Comparison of ENCODE assay signal across 8 cellular contexts in the genomic region with DNA sequence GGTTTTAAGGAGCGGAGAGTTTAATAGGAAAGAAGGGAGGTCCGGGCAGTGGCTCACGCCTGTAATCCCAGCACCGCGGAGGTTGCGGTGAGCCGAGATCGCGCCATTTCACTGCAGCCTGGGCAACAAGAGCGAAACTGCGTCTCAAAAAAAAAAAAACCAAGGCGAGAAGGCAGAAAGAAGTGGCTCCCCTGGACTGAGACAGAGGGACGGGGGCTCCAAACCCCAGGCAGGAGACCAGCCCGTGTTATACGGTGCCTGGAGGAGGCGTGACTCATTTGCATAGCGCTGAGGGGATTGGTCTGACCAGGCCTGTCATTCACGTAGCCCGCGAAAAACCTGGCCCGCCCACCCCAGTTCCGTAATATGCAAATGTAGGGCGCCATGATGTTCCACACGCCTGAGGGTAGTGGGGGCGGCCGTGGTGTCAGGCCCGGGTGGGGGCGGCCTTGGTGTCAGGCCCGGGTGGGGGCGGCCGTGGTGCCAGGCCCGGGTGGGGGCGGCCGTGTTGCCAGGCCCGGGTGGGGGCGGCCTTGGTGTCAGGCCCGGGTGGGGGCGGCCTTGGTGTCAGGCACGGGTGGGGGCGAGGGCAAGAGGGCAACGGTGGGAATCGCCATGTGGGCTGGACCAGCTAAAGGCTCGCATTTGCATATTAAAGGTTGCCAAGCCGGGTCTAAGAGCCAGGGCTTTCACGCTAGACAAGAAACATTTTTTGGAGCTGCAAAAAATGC. TPM values are rescaled to one million over a fixed set of nuclear protein-coding genes. Genes with fewer than 3 reads are reported as not detected.
A peak's percentile ranks its signal among the peaks of the same experiment; 100 is the strongest.
DNase-seq lines count a peak whose midpoint lies in the region; ATAC-seq and TF ChIP-seq lines count a peak whose summit lies in the region.

No MANE protein-coding gene starts in this region.

- peak; percentile 38 for DNase-seq in AG09309 (ENCODE audit: low read depth)
- peak; percentile 93 for DNase-seq in activated CD4-positive, alpha-beta memory T cell treated with anti-CD3 and anti-CD28 coated beads, Interleukin-2, amount 10 ng/mL, durations not matched to agents 7 days and 5 days
- DNase-seq in epithelial cell of esophagus (ENCODE audit: low read depth): peak; percentile 91
- peak; percentile 88 to 92 for DNase-seq in stimulated activated CD8-positive, alpha-beta memory T cell treated with anti-CD3 and anti-CD28 coated beads, Interleukin-7, amount 100 ng/mL, for 4 hours (ENCODE audit: low read depth in 2 of 2)
- no peak for DNase-seq in DMS114 treated with DMSO at 0.1 percent for 48 hours (lab: John Stamatoyannopoulos, UW; ENCODE audit: unreplicated experiment)

- ATAC-seq in GM19372 (IDR thresholded peaks at IDR 0.05; ENCODE audit: low read depth, unreplicated experiment) (peak; percentile 99), HG03558 (IDR thresholded peaks at IDR 0.05; ENCODE audit: extremely low read depth, unreplicated experiment) (peak; percentile 95)

- no peaks in the 10 kb centered on the region for H3K27me3 Mint-ChIP-seq in activated CD4-positive, alpha-beta memory T cell treated with anti-CD3 and anti-CD28 coated beads, Interleukin-2, amount 10 ng/mL, durations not matched to agents 7 days and 5 days

- no peak overlapping the region for H3K27ac ChIP-seq in muscle layer of duodenum (ENCODE audit: low read length)

- H3K4me3 ChIP-seq in AG09309 (ENCODE audit: control insufficient read depth, low read depth, low read length): peak overlapping the region; percentile 54
- peak overlapping the region; percentile 54 for H3K4me3 ChIP-seq in epithelial cell of esophagus (ENCODE audit: low read length)
- H3K4me3 ChIP-seq in muscle layer of duodenum (ENCODE audit: low read depth in 1 of 2, low read length in 2 of 2): peak overlapping the region; percentile 64 to 71

- CTCF ChIA-PET in activated CD4-positive, alpha-beta memory T cell treated with anti-CD3 and anti-CD28 coated beads, Interleukin-2, amount 10 ng/mL, durations not matched to agents 7 days and 5 days (lab: Charles Lee): no interaction called here

- POLR2A ChIA-PET in activated CD4-positive, alpha-beta memory T cell treated with anti-CD3 and anti-CD28 coated beads, Interleukin-2, amount 10 ng/mL, durations not matched to agents 7 days and 5 days (lab: Charles Lee): no interaction called here

- peaks cover 10% of the 10 kb centered on the region in 2 donors for H3K36me3 ChIP-seq in muscle layer of duodenum (ENCODE audit: control insufficient read depth in 1 of 2, insufficient read depth in 2 of 2, low read length in 2 of 2)

- H3K4me1 Mint-ChIP-seq in activated CD4-positive, alpha-beta memory T cell treated with anti-CD3 and anti-CD28 coated beads, Interleukin-2, amount 10 ng/mL, durations not matched to agents 7 days and 5 days: peaks cover 36% of the 10 kb centered on the region

- peak overlapping the region; percentile 95 for H3K4me3 Mint-ChIP-seq in activated CD4-positive, alpha-beta memory T cell treated with anti-CD3 and anti-CD28 coated beads, Interleukin-2, amount 10 ng/mL, durations not matched to agents 7 days and 5 days

- H3K27me3 ChIP-seq in muscle layer of duodenum (ENCODE audit: low read depth, low read length): no peaks in the 10 kb centered on the region

- H3K36me3 Mint-ChIP-seq in activated CD4-positive, alpha-beta memory T cell treated with anti-CD3 and anti-CD28 coated beads, Interleukin-2, amount 10 ng/mL, durations not matched to agents 7 days and 5 days (ENCODE audit: low read depth): peaks cover 27% of the 10 kb centered on the region

- no peaks in the 10 kb centered on the region for H3K9me3 Mint-ChIP-seq in activated CD4-positive, alpha-beta memory T cell treated with anti-CD3 and anti-CD28 coated beads, Interleukin-2, amount 10 ng/mL, durations not matched to agents 7 days and 5 days

- H3K4me1 ChIP-seq in muscle layer of duodenum (ENCODE audit: control insufficient read depth in 1 of 2, insufficient read depth in 2 of 2, low read length in 2 of 2): peaks cover 0 to 9% of the 10 kb centered on the region in 2 donors

- H3K9me3 ChIP-seq in muscle layer of duodenum (ENCODE audit: control insufficient read depth in 1 of 2, low read length in 2 of 2): no peaks in the 10 kb centered on the region

- peak overlapping the region; percentile 93 for H3K27ac Mint-ChIP-seq in activated CD4-positive, alpha-beta memory T cell treated with anti-CD3 and anti-CD28 coated beads, Interleukin-2, amount 10 ng/mL, durations not matched to agents 7 days and 5 days

- no peak for TF ChIP-seq CTCF in AG09309 (IDR thresholded peaks at IDR 0.05; ENCODE audit: control insufficient read depth, insufficient read depth, low read depth, low read length, missing control alignments)
- TF ChIP-seq CTCF in epithelial cell of esophagus (IDR thresholded peaks at IDR 0.05; ENCODE audit: insufficient read depth, low read depth, low read length, missing control alignments): no peak

RNA-seq across cellular contexts. Expression of a gene that starts 2.1 kb away (rescaled TPM):
- total RNA-seq in activated CD4-positive, alpha-beta memory T cell treated with anti-CD3 and anti-CD28 coated beads, Interleukin-2, amount 10 ng/mL, durations not matched to agents 7 days and 5 days: 10 to 100 TPM; 34.5 to 35.5 TPM

RNA-seq across cellular contexts. Expression of a gene that starts 35.3 kb away (rescaled TPM):
- total RNA-seq in activated CD4-positive, alpha-beta memory T cell treated with anti-CD3 and anti-CD28 coated beads, Interleukin-2, amount 10 ng/mL, durations not matched to agents 7 days and 5 days: 10 to 100 TPM; 46.2 to 46.7 TPM
